1 cellular context compared by ENCODE assay signal in the genomic region with DNA sequence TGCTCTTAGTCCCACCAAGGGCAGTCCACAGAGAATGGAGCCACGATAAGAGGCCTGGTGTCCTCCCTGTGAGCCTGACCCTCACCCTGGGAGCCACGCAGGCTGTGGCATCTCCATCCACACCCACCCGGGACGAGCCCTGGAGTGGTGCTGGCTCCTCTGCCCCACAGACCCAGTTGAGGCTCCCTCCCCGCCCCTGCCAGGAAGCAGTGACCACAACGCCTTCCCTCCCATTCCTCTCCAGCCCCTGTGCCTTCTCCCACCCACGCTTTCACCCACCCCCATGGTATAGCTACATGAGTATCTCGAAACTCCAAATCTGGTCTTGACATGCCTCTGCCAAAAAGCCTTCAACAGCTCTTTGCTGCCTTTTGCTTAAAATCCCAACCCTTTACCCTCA.
TF ChIP-seq lines count a peak whose summit lies in the region.

No MANE protein-coding gene starts in this region.

TF ChIP-seq in GM23338, 12 proteins besides CTCF, POLR2A, EP300 and RAD21 (continued from another document):
- TF ChIP-seq POLR2AphosphoS5 (IDR thresholded peaks at IDR 0.05; ENCODE audit: low read depth) = no peak
- TF ChIP-seq, protein P1, sequence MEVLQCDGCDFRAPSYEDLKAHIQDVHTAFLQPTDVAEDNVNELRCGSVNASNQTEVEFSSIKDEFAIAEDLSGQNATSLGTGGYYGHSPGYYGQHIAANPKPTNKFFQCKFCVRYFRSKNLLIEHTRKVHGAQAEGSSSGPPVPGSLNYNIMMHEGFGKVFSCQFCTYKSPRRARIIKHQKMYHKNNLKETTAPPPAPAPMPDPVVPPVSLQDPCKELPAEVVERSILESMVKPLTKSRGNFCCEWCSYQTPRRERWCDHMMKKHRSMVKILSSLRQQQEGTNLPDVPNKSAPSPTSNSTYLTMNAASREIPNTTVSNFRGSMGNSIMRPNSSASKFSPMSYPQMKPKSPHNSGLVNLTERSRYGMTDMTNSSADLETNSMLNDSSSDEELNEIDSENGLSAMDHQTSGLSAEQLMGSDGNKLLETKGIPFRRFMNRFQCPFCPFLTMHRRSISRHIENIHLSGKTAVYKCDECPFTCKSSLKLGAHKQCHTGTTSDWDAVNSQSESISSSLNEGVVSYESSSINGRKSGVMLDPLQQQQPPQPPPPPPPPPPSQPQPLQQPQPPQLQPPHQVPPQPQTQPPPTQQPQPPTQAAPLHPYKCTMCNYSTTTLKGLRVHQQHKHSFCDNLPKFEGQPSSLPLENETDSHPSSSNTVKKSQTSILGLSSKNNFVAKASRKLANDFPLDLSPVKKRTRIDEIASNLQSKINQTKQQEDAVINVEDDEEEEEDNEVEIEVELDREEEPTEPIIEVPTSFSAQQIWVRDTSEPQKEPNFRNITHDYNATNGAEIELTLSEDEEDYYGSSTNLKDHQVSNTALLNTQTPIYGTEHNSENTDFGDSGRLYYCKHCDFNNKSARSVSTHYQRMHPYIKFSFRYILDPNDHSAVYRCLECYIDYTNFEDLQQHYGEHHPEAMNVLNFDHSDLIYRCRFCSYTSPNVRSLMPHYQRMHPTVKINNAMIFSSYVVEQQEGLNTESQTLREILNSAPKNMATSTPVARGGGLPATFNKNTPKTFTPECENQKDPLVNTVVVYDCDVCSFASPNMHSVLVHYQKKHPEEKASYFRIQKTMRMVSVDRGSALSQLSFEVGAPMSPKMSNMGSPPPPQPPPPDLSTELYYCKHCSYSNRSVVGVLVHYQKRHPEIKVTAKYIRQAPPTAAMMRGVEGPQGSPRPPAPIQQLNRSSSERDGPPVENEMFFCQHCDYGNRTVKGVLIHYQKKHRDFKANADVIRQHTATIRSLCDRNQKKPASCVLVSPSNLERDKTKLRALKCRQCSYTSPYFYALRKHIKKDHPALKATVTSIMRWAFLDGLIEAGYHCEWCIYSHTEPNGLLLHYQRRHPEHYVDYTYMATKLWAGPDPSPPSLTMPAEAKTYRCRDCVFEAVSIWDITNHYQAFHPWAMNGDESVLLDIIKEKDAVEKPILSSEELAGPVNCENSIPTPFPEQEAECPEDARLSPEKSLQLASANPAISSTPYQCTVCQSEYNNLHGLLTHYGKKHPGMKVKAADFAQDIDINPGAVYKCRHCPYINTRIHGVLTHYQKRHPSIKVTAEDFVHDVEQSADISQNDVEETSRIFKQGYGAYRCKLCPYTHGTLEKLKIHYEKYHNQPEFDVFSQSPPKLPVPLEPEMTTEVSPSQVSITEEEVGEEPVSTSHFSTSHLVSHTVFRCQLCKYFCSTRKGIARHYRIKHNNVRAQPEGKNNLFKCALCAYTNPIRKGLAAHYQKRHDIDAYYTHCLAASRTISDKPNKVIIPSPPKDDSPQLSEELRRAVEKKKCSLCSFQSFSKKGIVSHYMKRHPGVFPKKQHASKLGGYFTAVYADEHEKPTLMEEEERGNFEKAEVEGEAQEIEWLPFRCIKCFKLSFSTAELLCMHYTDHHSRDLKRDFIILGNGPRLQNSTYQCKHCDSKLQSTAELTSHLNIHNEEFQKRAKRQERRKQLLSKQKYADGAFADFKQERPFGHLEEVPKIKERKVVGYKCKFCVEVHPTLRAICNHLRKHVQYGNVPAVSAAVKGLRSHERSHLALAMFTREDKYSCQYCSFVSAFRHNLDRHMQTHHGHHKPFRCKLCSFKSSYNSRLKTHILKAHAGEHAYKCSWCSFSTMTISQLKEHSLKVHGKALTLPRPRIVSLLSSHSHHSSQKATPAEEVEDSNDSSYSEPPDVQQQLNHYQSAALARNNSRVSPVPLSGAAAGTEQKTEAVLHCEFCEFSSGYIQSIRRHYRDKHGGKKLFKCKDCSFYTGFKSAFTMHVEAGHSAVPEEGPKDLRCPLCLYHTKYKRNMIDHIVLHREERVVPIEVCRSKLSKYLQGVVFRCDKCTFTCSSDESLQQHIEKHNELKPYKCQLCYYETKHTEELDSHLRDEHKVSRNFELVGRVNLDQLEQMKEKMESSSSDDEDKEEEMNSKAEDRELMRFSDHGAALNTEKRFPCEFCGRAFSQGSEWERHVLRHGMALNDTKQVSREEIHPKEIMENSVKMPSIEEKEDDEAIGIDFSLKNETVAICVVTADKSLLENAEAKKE (CRISPR knock-in tag; IDR thresholded peaks at IDR 0.05) = no peak
- no peak for TF ChIP-seq STAT1 (IDR thresholded peaks at IDR 0.05; ENCODE audit: unreplicated experiment)
- TF ChIP-seq EZH2phosphoT487 (IDR thresholded peaks at IDR 0.05; ENCODE audit: unreplicated experiment) = no peak
- no peak for TF ChIP-seq ZNF114 (CRISPR knock-in tag; IDR thresholded peaks at IDR 0.05)
